Comparison of ENCODE assay signal across 17 cellular contexts in genomic region chr14:63713765-63714164, GRCh38. TPM values are rescaled to one million over a fixed set of nuclear protein-coding genes. Genes with fewer than 3 reads are reported as not detected.
DNase-seq lines count a peak whose midpoint lies in the region; ATAC-seq, FAIRE-seq and TF ChIP-seq lines count a peak whose summit lies in the region.
"Had no signal": no experiment of that assay in that cellular context is flagged by ENCODE, and none has a peak within 500 bp of the region (broad histone marks: within the 10 kb centered on the region; RNA-seq: fewer than 3 reads in every experiment).

No MANE protein-coding gene starts in this region.

- CTCF ChIA-PET in K562 (lab: Yijun Ruan, JAX; ENCODE audit: low intra/inter-chr PET ratio): no interaction called here

- H3K27ac Mint-ChIP-seq in CD4-positive, CD25-positive, alpha-beta regulatory T cell: peak overlapping the region; percentile 6 to 76 (median 10)

- H3K36me3 ChIP-seq in CD4-positive, CD25-positive, alpha-beta regulatory T cell (ENCODE audit: control insufficient read depth, insufficient read depth, low read length): peaks cover 14% of the 10 kb centered on the region
- H3K36me3 ChIP-seq in K562 (ENCODE audit: control insufficient read depth, insufficient read depth, low read length): no peaks in the 10 kb centered on the region

- no peak overlapping the region for H3K4me2 ChIP-seq in K562 (ENCODE audit: insufficient read depth, low read length)
- H3K4me2 ChIP-seq: hepatocyte, KMS-11 had no signal

- H3K79me2 ChIP-seq in K562 (ENCODE audit: control insufficient read depth, insufficient read depth, low read length): peaks cover 2% of the 10 kb centered on the region; the same call in 2 of the 3 replicates

- peaks cover 38% of the 10 kb centered on the region for H3K4me1 ChIP-seq in CD4-positive, CD25-positive, alpha-beta regulatory T cell (ENCODE audit: control insufficient read depth, insufficient read depth, low read length, poor library complexity, severe bottlenecking)
- H3K4me1 ChIP-seq in K562 (replicated peaks in 1 of 2; ENCODE audit: control insufficient read depth in 2 of 2, insufficient read depth in 2 of 2, low read length in 2 of 2): peaks cover 0 to 11% of the 10 kb centered on the region in 2 experiments; a peak in 3 of 5 replicates

- intact Hi-C loops in K562 (cut with micrococcal nuclease): no loop called here

- no peak overlapping the region for H2AFZ ChIP-seq in K562 (ENCODE audit: low read depth, low read length)
- H2AFZ ChIP-seq: hepatocyte had no signal

- no peak for TF ChIP-seq CTCF in K562 (IDR thresholded peaks at IDR 0.05 in 2 of 3, conservative IDR thresholded peaks at IDR 0.05 in 1 of 3; ENCODE audit: insufficient read depth in 2 of 3, low read depth in 1 of 3, low read length in 3 of 3)

- H3K36me3 Mint-ChIP-seq in CD4-positive, CD25-positive, alpha-beta regulatory T cell: peaks cover 30% of the 10 kb centered on the region

- no peaks in the 10 kb centered on the region for H3K9me1 ChIP-seq in K562 (ENCODE audit: control insufficient read depth, insufficient read depth, low read length)

- in situ Hi-C loops in K562 (cut with MboI): no loop called here

- H4K20me1 ChIP-seq in K562 (replicated peaks; ENCODE audit: control insufficient read depth, insufficient read depth, low read length): no peaks in the 10 kb centered on the region

- FAIRE-seq in HTR-8/SVneo (lab: Jason Lieb, UNC) (peak; percentile 99), K562 (lab: Jason Lieb, UNC) (peak; percentile 40)
- FAIRE-seq: H1 had no signal

- peak overlapping the region in 3 of 4 donors; percentile 6 to 50 (median 31) for H3K4me3 Mint-ChIP-seq in CD4-positive, CD25-positive, alpha-beta regulatory T cell
- H3K4me3 Mint-ChIP-seq: activated CD8-positive, alpha-beta T cell treated with anti-CD3 and anti-CD28 coated beads, Interleukin-2, amount 10 ng/mL, durations not matched to agents 7 days and 5 days; activated naive CD4-positive, alpha-beta T cell treated with anti-CD3 and anti-CD28 coated beads, Interleukin-2, amount 10 ng/mL, durations not matched to agents 7 days and 5 days; stimulated activated naive CD8-positive, alpha-beta T cell treated with anti-CD3 and anti-CD28 coated beads, Interleukin-15, Interleukin-2, amounts not matched to agents 100 ng/mL and 50 ng/mL, for 24 hours had no signal

- H3K9me3 Mint-ChIP-seq in CD4-positive, CD25-positive, alpha-beta regulatory T cell: peaks cover 0 to 11% (median 4%) of the 10 kb centered on the region in 7 donors
- H3K9me3 Mint-ChIP-seq: stimulated activated naive CD8-positive, alpha-beta T cell treated with anti-CD3 and anti-CD28 coated beads, Interleukin-15, Interleukin-2, amounts not matched to agents 100 ng/mL and 50 ng/mL, for 24 hours had no signal

- no peaks in the 10 kb centered on the region for H3K27me3 Mint-ChIP-seq in CD4-positive, CD25-positive, alpha-beta regulatory T cell
- H3K27me3 Mint-ChIP-seq: activated naive CD4-positive, alpha-beta T cell treated with anti-CD3 and anti-CD28 coated beads, Interleukin-2, amount 10 ng/mL, durations not matched to agents 7 days and 5 days; stimulated activated naive CD8-positive, alpha-beta T cell treated with anti-CD3 and anti-CD28 coated beads, Interleukin-15, Interleukin-2, amounts not matched to agents 100 ng/mL and 50 ng/mL, for 24 hours; T-cell had no signal

- no peak overlapping the region for H3K27ac ChIP-seq in CD4-positive, CD25-positive, alpha-beta regulatory T cell (ENCODE audit: insufficient read depth, low read length, poor library complexity, severe bottlenecking)
- H3K27ac ChIP-seq in K562 (ENCODE audit: extremely low read depth, low read depth, low read length): no peak overlapping the region
- H3K27ac ChIP-seq: dorsolateral prefrontal cortex, hepatocyte, KMS-11 had no signal

- ATAC-seq in CD4-positive, CD25-positive, alpha-beta regulatory T cell (ENCODE audit: low read depth in 2 of 2): no peak
- ATAC-seq in K562 (peak; percentile 62; the same call in 2 of the 3 replicates), HG03135 (IDR thresholded peaks at IDR 0.05; ENCODE audit: unreplicated experiment) (no peak), HG02938 (IDR thresholded peaks at IDR 0.05; ENCODE audit: unreplicated experiment) (no peak)
- ATAC-seq: T-cell had no signal

- TF ChIP-seq RAD21 in K562 (CRISPR knock-in tag; conservative IDR thresholded peaks at IDR 0.05 in 1 of 2, IDR thresholded peaks at IDR 0.05 in 1 of 2): no peak

- peaks cover 10 to 20% of the 10 kb centered on the region in 2 experiments for H3K9me3 ChIP-seq in CD4-positive, CD25-positive, alpha-beta regulatory T cell (ENCODE audit: control insufficient read depth in 2 of 2, low read length in 2 of 2)
- no peaks in the 10 kb centered on the region; the same call in 1 of the 2 replicates for H3K9me3 ChIP-seq in K562 (replicated peaks; ENCODE audit: control insufficient read depth, insufficient read depth, low read depth, low read length)

- BruUV-seq in K562 (replicated peaks; lab: Mats Ljungman, UMichigan): no TSS peak

- peak overlapping the region; percentile 8 for H3K4me3 ChIP-seq in CD4-positive, CD25-positive, alpha-beta regulatory T cell (ENCODE audit: low read depth, low read length)
- H3K4me3 ChIP-seq in K562: no peak overlapping the region
- H3K4me3 ChIP-seq: dorsolateral prefrontal cortex, hepatocyte had no signal

- TF ChIP-seq POLR2A in K562 (conservative IDR thresholded peaks at IDR 0.05): no peak

- no peak for DNase-seq in CD4-positive, CD25-positive, alpha-beta regulatory T cell
- DNase-seq in HTR-8/SVneo (ENCODE audit: insufficient read length, low spot score) (peak; percentile 80), K562 (ENCODE audit: extremely low read depth in 1 of 4, low spot score in 3 of 4) (peak in 1 of 4 experiments; percentile 37), kidney tubule cell (ENCODE audit: low spot score) (peak; percentile 9), SIG-M5 treated with dmso at 0.1 percent for 504 hours (lab: John Stamatoyannopoulos, UW; ENCODE audit: unreplicated experiment) (no peak), GF-D8 (lab: John Stamatoyannopoulos, UW) (no peak)
- DNase-seq: activated CD8-positive, alpha-beta T cell treated with anti-CD3 and anti-CD28 coated beads, Interleukin-2, amount 10 ng/mL, durations not matched to agents 7 days and 5 days; activated naive CD4-positive, alpha-beta T cell treated with anti-CD3 and anti-CD28 coated beads, Interleukin-2, amount 10 ng/mL, durations not matched to agents 7 days and 5 days; dorsolateral prefrontal cortex; stimulated activated CD4-positive, alpha-beta T cell treated with anti-CD3 and anti-CD28 coated beads, Interleukin-4, amount 100 ng/mL, for 1 hour; T-cell had no signal

- H3K27me3 ChIP-seq in CD4-positive, CD25-positive, alpha-beta regulatory T cell (ENCODE audit: control insufficient read depth, insufficient read depth, low read length): no peaks in the 10 kb centered on the region
- H3K27me3 ChIP-seq in K562 (ENCODE audit: control insufficient read depth in 2 of 2, insufficient read depth in 2 of 2, low read length in 2 of 2): no peaks in the 10 kb centered on the region
- H3K27me3 ChIP-seq: dorsolateral prefrontal cortex, hepatocyte had no signal

- TF ChIP-seq EP300 in K562 (IDR thresholded peaks at IDR 0.05; ENCODE audit: low read length): peak; percentile 64; the same call in 1 of the 2 replicates

- peaks cover 27 to 70% (median 46%) of the 10 kb centered on the region in 4 donors for H3K4me1 Mint-ChIP-seq in CD4-positive, CD25-positive, alpha-beta regulatory T cell

- H3K9ac ChIP-seq in K562 (ENCODE audit: insufficient read depth in 1 of 2, low read depth in 2 of 2, low read length in 2 of 2): no peak overlapping the region
- H3K9ac ChIP-seq: KMS-11 had no signal

- POLR2A ChIA-PET in K562 (lab: Yijun Ruan, JAX): no interaction called here

TF ChIP-seq in K562, 482 proteins besides CTCF, POLR2A, EP300 and RAD21 (continues in another document):
- TF ChIP-seq MCM5 (IDR thresholded peaks at IDR 0.05; ENCODE audit: low read depth) (no peak), ETV1 (tag; conservative IDR thresholded peaks at IDR 0.05; ENCODE audit: low read depth) (no peak), ZBTB8A (IDR thresholded peaks at IDR 0.05; ENCODE audit: partially characterized antibody) (no peak), HNRNPUL1 (IDR thresholded peaks at IDR 0.05; ENCODE audit: low read length) (no peak), KDM1A (IDR thresholded peaks at IDR 0.05) (peak; percentile 31 to 45; a peak in 1 of 4 replicates), KLF10 (CRISPR knock-in tag; IDR thresholded peaks at IDR 0.05) (no peak), XRCC5 (IDR thresholded peaks at IDR 0.05; ENCODE audit: low read depth, low read length) (no peak), DPF2 (IDR thresholded peaks at IDR 0.05) (peak; percentile 78), SMARCA5 (IDR thresholded peaks at IDR 0.05) (no peak), CBFA2T2 (conservative IDR thresholded peaks at IDR 0.05) (peak; percentile 55)

RNA-seq across cellular contexts. Expression of gene SGPP1, which starts 14.1 kb away (rescaled TPM):
- 25.0 TPM for total RNA-seq in CD4-positive, CD25-positive, alpha-beta regulatory T cell
- polyA plus RNA-seq in CD4-positive, CD25-positive, alpha-beta regulatory T cell: 10 to 100 TPM; 24.9 to 38.6 (median 34.2) TPM
- 5.0 and 9.6 TPM in 2 replicates for total RNA-seq in K562 (2011; cell fraction: chromatin; rRNA removed; ENCODE audit: low replicate concordance)
- 4.3 and 5.8 TPM in 2 replicates for total RNA-seq in K562 (2011; cell fraction: nucleolus; rRNA removed)
- 9.2 and 12.7 TPM in 2 replicates for total RNA-seq in K562 (2011; cell fraction: nucleoplasm; rRNA removed)
- total RNA-seq in K562 (2014; rRNA removed) (5.6 and 6.9 TPM in 2 replicates), K562 (2014; rRNA removed; fragmentation: Illumina TruSeq; extraction: Trizol) (7.3 and 8.0 TPM in 2 replicates), K562 (2015; rRNA removed; fragmentation: Illumina TruSeq; extraction: Trizol) (6.0 and 6.5 TPM in 2 replicates), K562 (2021) (6.5 and 6.9 TPM in 2 replicates)
- polyA plus RNA-seq in K562 (2011; rRNA removed) (3.9 and 4.9 TPM in 2 replicates), K562 (2014; fragmentation: Illumina TruSeq; extraction: Trizol) (4.9 and 6.0 TPM in 2 replicates), K562 (2014; fragmentation: Nextera tagmentation; extraction: Ambion mirVana) (1 to 10 TPM; 2.2 to 2.8 TPM), K562 (2014; rRNA removed) (4.7 and 5.2 TPM in 2 replicates)
- 2.4 and 3.8 TPM in 2 replicates for polyA plus RNA-seq in K562 (2011; cell fraction: cytosol; rRNA removed)
- 1.6 and 2.6 TPM in 2 replicates for polyA plus RNA-seq in K562 (2011; cell fraction: nucleus; rRNA removed)
- 4.5 and 7.9 TPM in 2 replicates for polyA plus RNA-seq in K562 (2012)
- 2.7 and 3.4 TPM in 2 replicates for polyA minus RNA-seq in K562 (2011; rRNA and poly(A)+ RNA removed)
- polyA minus RNA-seq in K562 (2011; cell fraction: cytosol; rRNA and poly(A)+ RNA removed): 2.0 and 2.5 TPM in 2 replicates
- 2.7 TPM in 2 replicates for polyA minus RNA-seq in K562 (2011; cell fraction: nucleus; rRNA and poly(A)+ RNA removed)

Comparison
In these comparisons a context has a peak if more than half of its experiments do, and no peak if none do; other contexts are left out.
1. DNase-seq: peak in HTR-8/SVneo (single experiment) and kidney tubule cell (single experiment); none in CD4-positive, CD25-positive, alpha-beta regulatory T cell (0 of 3), SIG-M5 treated with dmso at 0.1 percent for 504 hours (single experiment) and GF-D8 (single experiment).